ENCODE assay signal across 7 cellular contexts in genomic region chr16:57807968-57808528, GRCh38. TPM values are rescaled to one million over a fixed set of nuclear protein-coding genes. Genes with fewer than 3 reads are reported as not detected.
DNase-seq lines count a peak whose midpoint lies in the region; ATAC-seq and TF ChIP-seq lines count a peak whose summit lies in the region.

No MANE protein-coding gene starts in this region.

- H3K4me3 Mint-ChIP-seq in activated CD4-positive, alpha-beta memory T cell treated with anti-CD3 and anti-CD28 coated beads for 36 hours, result peak overlapping the region; percentile 26

- H3K27me3 Mint-ChIP-seq in activated CD4-positive, alpha-beta memory T cell treated with anti-CD3 and anti-CD28 coated beads for 36 hours, result peaks cover 12% of the 10 kb centered on the region

- H3K9me3 Mint-ChIP-seq in activated CD4-positive, alpha-beta memory T cell treated with anti-CD3 and anti-CD28 coated beads for 36 hours, result no peaks in the 10 kb centered on the region

- POLR2A ChIA-PET in activated CD4-positive, alpha-beta memory T cell treated with anti-CD3 and anti-CD28 coated beads for 36 hours (lab: Charles Lee), result interaction anchor here (0.9 kb wide), 1 partner anchor 9 kb away, joined by 3 read pairs; no protein-coding TSS in a partner anchor

- CTCF ChIA-PET in activated CD4-positive, alpha-beta memory T cell treated with anti-CD3 and anti-CD28 coated beads for 36 hours (lab: Charles Lee), result interaction anchor here (0.6 to 0.7 kb wide), 2 partner anchors 48 to 85 kb away, joined by 3 to 4 read pairs; no protein-coding TSS in a partner anchor

- TF ChIP-seq CTCF in GM13976 (IDR thresholded peaks at IDR 0.05; ENCODE audit: borderline replicate concordance, control extremely low read depth, extremely low read depth, insufficient read depth, missing control alignments), result no peak

- no peaks in the 10 kb centered on the region for H3K36me3 Mint-ChIP-seq in activated CD4-positive, alpha-beta memory T cell treated with anti-CD3 and anti-CD28 coated beads for 36 hours

- in situ Hi-C loops in GM13976 (cut with MboI; ENCODE audit: low sequenced_read_pairs, unreplicated experiment), result no loop called here

- intact Hi-C loops in activated CD4-positive, alpha-beta memory T cell treated with anti-CD3 and anti-CD28 coated beads for 36 hours (cut with micrococcal nuclease), result loop anchor here (5.0 kb wide), 1 partner anchor 319 kb away; the partner anchor contains the start of gene CFAP20

- ATAC-seq in GM21390 (IDR thresholded peaks at IDR 0.05; ENCODE audit: unreplicated experiment), result no peak

- DNase-seq in GM13976 (ENCODE audit: low spot score) (peak; percentile 83), NCI-H2196 (lab: John Stamatoyannopoulos, UW; ENCODE audit: unreplicated experiment) (peak; percentile 59), midbrain (lab: John Stamatoyannopoulos, UW) (peak; percentile 54)
- peak; percentile 78 for DNase-seq in activated CD4-positive, alpha-beta memory T cell treated with anti-CD3 and anti-CD28 coated beads for 36 hours
- DNase-seq in effector CD8-positive, alpha-beta T cell (lab: John Stamatoyannopoulos, UW), result peak; percentile 18
- DNase-seq in stimulated activated CD8-positive, alpha-beta memory T cell treated with anti-CD3 and anti-CD28 coated beads, Interleukin-4, amount 100 ng/mL, for 24 hours (ENCODE audit: low read depth), result peak; percentile 47

- H3K27ac Mint-ChIP-seq in activated CD4-positive, alpha-beta memory T cell treated with anti-CD3 and anti-CD28 coated beads for 36 hours, result no peak overlapping the region

- peaks cover 25% of the 10 kb centered on the region for H3K4me1 Mint-ChIP-seq in activated CD4-positive, alpha-beta memory T cell treated with anti-CD3 and anti-CD28 coated beads for 36 hours (ENCODE audit: low read depth)

RNA-seq across cellular contexts. Expression of gene KIFC3, which starts 5.8 kb away (rescaled TPM):
- total RNA-seq in activated CD4-positive, alpha-beta memory T cell treated with anti-CD3 and anti-CD28 coated beads for 36 hours, result 1 to 10 TPM in 1 of 2 experiments, under 1 TPM in 1; 0.83 to 1.3 TPM

Comparison
In these comparisons a context has a peak if more than half of its experiments do, and no peak if none do; other contexts are left out.
1. DNase-seq: peak in every context shown above with its lines; median percentile 83 in GM13976; 78 in activated CD4-positive, alpha-beta memory T cell treated with anti-CD3 and anti-CD28 coated beads for 36 hours; 59 in NCI-H2196; 54 in midbrain; 47 in stimulated activated CD8-positive, alpha-beta memory T cell treated with anti-CD3 and anti-CD28 coated beads, Interleukin-4, amount 100 ng/mL, for 24 hours; 18 in effector CD8-positive, alpha-beta T cell.